In genomic region chr6:43219119-43219518, GRCh38 we compare ENCODE assay signal across 18 cellular contexts. TPM values are rescaled to one million over a fixed set of nuclear protein-coding genes. Genes with fewer than 3 reads are reported as not detected.
DNase-seq lines count a peak whose midpoint lies in the region; ATAC-seq and TF ChIP-seq lines count a peak whose summit lies in the region.
"Had no signal": no experiment of that assay in that cellular context is flagged by ENCODE, and none has a peak within 500 bp of the region (broad histone marks: within the 10 kb centered on the region; RNA-seq: fewer than 3 reads in every experiment).

No MANE protein-coding gene starts in this region.

- no peaks in the 10 kb centered on the region for H3K79me2 ChIP-seq in PC-9 (ENCODE audit: low read depth)

- H3K36me3 Mint-ChIP-seq in activated naive CD8-positive, alpha-beta T cell = peaks cover 9% of the 10 kb centered on the region
- peaks cover 19% of the 10 kb centered on the region for H3K36me3 Mint-ChIP-seq in activated naive CD8-positive, alpha-beta T cell treated with anti-CD3 and anti-CD28 coated beads, Interleukin-2, amount 50 U/mL, for 24 hours (ENCODE audit: low read depth)
- H3K36me3 Mint-ChIP-seq in activated CD8-positive, alpha-beta memory T cell treated with anti-CD3 and anti-CD28 coated beads, Interleukin-2, amount 10 ng/mL, durations not matched to agents 7 days and 5 days = peaks cover 14% of the 10 kb centered on the region

- intact Hi-C loops in PC-9 (cut with micrococcal nuclease; ENCODE audit: unreplicated experiment) = no loop called here

- peak overlapping the region; percentile 41 for H3K27ac Mint-ChIP-seq in activated naive CD8-positive, alpha-beta T cell
- H3K27ac Mint-ChIP-seq in activated naive CD8-positive, alpha-beta T cell treated with anti-CD3 and anti-CD28 coated beads, Interleukin-2, amount 50 U/mL, for 24 hours = no peak overlapping the region
- no peak overlapping the region for H3K27ac Mint-ChIP-seq in activated CD8-positive, alpha-beta memory T cell treated with anti-CD3 and anti-CD28 coated beads, Interleukin-2, amount 10 ng/mL, durations not matched to agents 7 days and 5 days

- H2AFZ ChIP-seq in PC-9 = no peak overlapping the region
- H2AFZ ChIP-seq: GM23248 had no signal

- no peaks in the 10 kb centered on the region; the same call in 1 of the 2 replicates for H3F3A ChIP-seq in PC-9 (ENCODE audit: insufficient read depth, low read depth)

- H3K36me3 ChIP-seq in RWPE2 (ENCODE audit: low read depth) (peaks cover 7% of the 10 kb centered on the region; the same call in 1 of the 2 replicates), PC-9 (ENCODE audit: low read depth) (no peaks in the 10 kb centered on the region)

- H3K4me3 Mint-ChIP-seq in activated naive CD8-positive, alpha-beta T cell = no peak overlapping the region
- no peak overlapping the region for H3K4me3 Mint-ChIP-seq in activated naive CD8-positive, alpha-beta T cell treated with anti-CD3 and anti-CD28 coated beads, Interleukin-2, amount 50 U/mL, for 24 hours
- no peak overlapping the region for H3K4me3 Mint-ChIP-seq in activated CD8-positive, alpha-beta memory T cell treated with anti-CD3 and anti-CD28 coated beads, Interleukin-2, amount 10 ng/mL, durations not matched to agents 7 days and 5 days
- H3K4me3 Mint-ChIP-seq: CD14-positive monocyte had no signal

- H4K20me1 ChIP-seq in PC-9 (ENCODE audit: insufficient read depth) = no peaks in the 10 kb centered on the region

- no peak overlapping the region for H3K4me2 ChIP-seq in PC-9

- no peaks in the 10 kb centered on the region for H3K27me3 Mint-ChIP-seq in activated naive CD8-positive, alpha-beta T cell
- H3K27me3 Mint-ChIP-seq in activated naive CD8-positive, alpha-beta T cell treated with anti-CD3 and anti-CD28 coated beads, Interleukin-2, amount 50 U/mL, for 24 hours = no peaks in the 10 kb centered on the region
- H3K27me3 Mint-ChIP-seq in activated CD8-positive, alpha-beta memory T cell treated with anti-CD3 and anti-CD28 coated beads, Interleukin-2, amount 10 ng/mL, durations not matched to agents 7 days and 5 days = no peaks in the 10 kb centered on the region

- BruUV-seq in PC-9 (replicated peaks; lab: Mats Ljungman, UMichigan) = no TSS peak

- H3K4me3 ChIP-seq in RWPE2 (ENCODE audit: severe bottlenecking) = no peak overlapping the region
- H3K4me3 ChIP-seq in coronary artery = no peak overlapping the region
- no peak overlapping the region for H3K4me3 ChIP-seq in PC-9
- H3K4me3 ChIP-seq: GM23248 had no signal

- H3K27ac ChIP-seq in RWPE2 (ENCODE audit: poor library complexity, severe bottlenecking) (no peak overlapping the region), coronary artery (no peak overlapping the region), PC-9 (no peak overlapping the region)
- H3K27ac ChIP-seq: GM23248 had no signal

- ATAC-seq in activated naive CD8-positive, alpha-beta T cell treated with anti-CD3 and anti-CD28 coated beads, Interleukin-2, amount 50 U/mL, for 24 hours = no peak
- ATAC-seq in RWPE2 (ENCODE audit: low read depth) (no peak), HG03457 (IDR thresholded peaks at IDR 0.05; ENCODE audit: unreplicated experiment) (no peak), GM21390 (IDR thresholded peaks at IDR 0.05; ENCODE audit: unreplicated experiment) (no peak)
- ATAC-seq in activated CD8-positive, alpha-beta memory T cell treated with anti-CD3 and anti-CD28 coated beads, Interleukin-2, amount 10 ng/mL, durations not matched to agents 7 days and 5 days = no peak

- H3K9me2 ChIP-seq in PC-9 (ENCODE audit: insufficient read depth) = no peaks in the 10 kb centered on the region

- H3K27me3 ChIP-seq in RWPE2 (ENCODE audit: insufficient read depth, poor library complexity, severe bottlenecking) (no peaks in the 10 kb centered on the region), PC-9 (ENCODE audit: insufficient read depth, low read depth) (no peaks in the 10 kb centered on the region)

- POLR2A ChIA-PET in PC-9 (lab: Charles Lee; ENCODE audit: unreplicated experiment) = interaction anchor here (0.5 kb wide), 1 partner anchor 72 kb away, joined by 3 read pairs; no protein-coding TSS in a partner anchor

- peaks cover 27% of the 10 kb centered on the region for H3K4me1 Mint-ChIP-seq in activated naive CD8-positive, alpha-beta T cell (ENCODE audit: low read depth)
- H3K4me1 Mint-ChIP-seq in activated naive CD8-positive, alpha-beta T cell treated with anti-CD3 and anti-CD28 coated beads, Interleukin-2, amount 50 U/mL, for 24 hours = peaks cover 24% of the 10 kb centered on the region
- H3K4me1 Mint-ChIP-seq in activated CD8-positive, alpha-beta memory T cell treated with anti-CD3 and anti-CD28 coated beads, Interleukin-2, amount 10 ng/mL, durations not matched to agents 7 days and 5 days = peaks cover 13% of the 10 kb centered on the region

- no peak for DNase-seq in activated naive CD8-positive, alpha-beta T cell treated with anti-CD3 and anti-CD28 coated beads, Interleukin-2, amount 50 U/mL, for 24 hours
- DNase-seq in RWPE2 (ENCODE audit: low spot score) = peak; percentile 5
- DNase-seq in coronary artery (ENCODE audit: low spot score) = peak; percentile 64
- DNase-seq in activated CD8-positive, alpha-beta memory T cell treated with anti-CD3 and anti-CD28 coated beads, Interleukin-2, amount 10 ng/mL, durations not matched to agents 7 days and 5 days = no peak
- DNase-seq in PC-9 = no peak
- DNase-seq: DMS79, GM23248, KBM-7, MV-4-11, NCI-H1417, NCI-H1930, NCI-H69, SIG-M5 had no signal

- H3K9me3 Mint-ChIP-seq in activated naive CD8-positive, alpha-beta T cell (ENCODE audit: low read depth) = no peaks in the 10 kb centered on the region
- H3K9me3 Mint-ChIP-seq in activated naive CD8-positive, alpha-beta T cell treated with anti-CD3 and anti-CD28 coated beads, Interleukin-2, amount 50 U/mL, for 24 hours = no peaks in the 10 kb centered on the region
- H3K9me3 Mint-ChIP-seq in activated CD8-positive, alpha-beta memory T cell treated with anti-CD3 and anti-CD28 coated beads, Interleukin-2, amount 10 ng/mL, durations not matched to agents 7 days and 5 days (ENCODE audit: low read depth) = no peaks in the 10 kb centered on the region
- H3K9me3 Mint-ChIP-seq: CD14-positive monocyte had no signal

- H3K9me3 ChIP-seq in RWPE2 (ENCODE audit: severe bottlenecking) (no peaks in the 10 kb centered on the region), PC-9 (ENCODE audit: insufficient read depth, low read depth) (no peaks in the 10 kb centered on the region)

- H3K4me1 ChIP-seq in RWPE2 (ENCODE audit: insufficient read depth, poor library complexity, severe bottlenecking) (no peaks in the 10 kb centered on the region), PC-9 (replicated peaks; ENCODE audit: insufficient read depth) (no peaks in the 10 kb centered on the region)

- CTCF ChIA-PET in activated CD8-positive, alpha-beta memory T cell treated with anti-CD3 and anti-CD28 coated beads, Interleukin-2, amount 10 ng/mL, durations not matched to agents 7 days and 5 days (lab: Charles Lee) = interaction anchor here (1.6 kb wide), 1 partner anchor 10 kb away, joined by 6 read pairs; the partner anchor contains the start of gene DNPH1
- CTCF ChIA-PET in PC-9 (lab: Charles Lee) = no interaction called here

- TF ChIP-seq CTCF in RWPE2 (IDR thresholded peaks at IDR 0.05; ENCODE audit: poor library complexity, severe bottlenecking) = no peak
- no peak for TF ChIP-seq CTCF in coronary artery (IDR thresholded peaks at IDR 0.05)
- TF ChIP-seq CTCF in PC-9 (conservative IDR thresholded peaks at IDR 0.05) = no peak

RNA-seq across cellular contexts. Expression of gene DNPH1, which starts 10.2 kb away (rescaled TPM):
- total RNA-seq in activated CD8-positive, alpha-beta memory T cell treated with anti-CD3 and anti-CD28 coated beads, Interleukin-2, amount 10 ng/mL, durations not matched to agents 7 days and 5 days = 10 to 100 TPM; 54.0 to 60.0 TPM
- 43.5 and 57.0 TPM in 2 replicates for total RNA-seq in PC-9 (2021)

RNA-seq across cellular contexts. Expression of gene TTBK1, which starts 24.2 kb away (rescaled TPM):
- total RNA-seq in activated CD8-positive, alpha-beta memory T cell treated with anti-CD3 and anti-CD28 coated beads, Interleukin-2, amount 10 ng/mL, durations not matched to agents 7 days and 5 days = under 1 TPM; 0.20 to 0.80 TPM
- 0.07 and 0.15 TPM in 2 replicates for total RNA-seq in PC-9 (2021)
- total RNA-seq: G401, GM23248 had no signal

RNA-seq across cellular contexts. Expression of gene CUL9, which starts 37.1 kb away (rescaled TPM):
- 10 to 100 TPM; 49.9 to 71.3 TPM for total RNA-seq in activated CD8-positive, alpha-beta memory T cell treated with anti-CD3 and anti-CD28 coated beads, Interleukin-2, amount 10 ng/mL, durations not matched to agents 7 days and 5 days
- total RNA-seq in PC-9 (2021) = 52.8 and 71.6 TPM in 2 replicates

RNA-seq across cellular contexts. Expression of gene SRF, which starts 48.0 kb away (rescaled TPM):
- total RNA-seq in activated CD8-positive, alpha-beta memory T cell treated with anti-CD3 and anti-CD28 coated beads, Interleukin-2, amount 10 ng/mL, durations not matched to agents 7 days and 5 days = 10 to 100 TPM; 45.0 to 53.2 TPM
- 22.0 and 25.4 TPM in 2 replicates for total RNA-seq in PC-9 (2021)

Comparison
In these comparisons a context has a peak if more than half of its experiments do, and no peak if none do; other contexts are left out.
1. DNase-seq: peak in RWPE2 (single experiment) and coronary artery (single experiment); none in activated naive CD8-positive, alpha-beta T cell treated with anti-CD3 and anti-CD28 coated beads, Interleukin-2, amount 50 U/mL, for 24 hours (single experiment), activated CD8-positive, alpha-beta memory T cell treated with anti-CD3 and anti-CD28 coated beads, Interleukin-2, amount 10 ng/mL, durations not matched to agents 7 days and 5 days (single experiment) and PC-9 (0 of 2).